In genomic region chr21:25462517-25462971, GRCh38 we compare ENCODE assay signal across 14 cellular contexts.
DNase-seq lines count a peak whose midpoint lies in the region; ATAC-seq, FAIRE-seq and TF ChIP-seq lines count a peak whose summit lies in the region.
"Had no signal": no experiment of that assay in that cellular context is flagged by ENCODE, and none has a peak within 500 bp of the region (broad histone marks: within the 10 kb centered on the region; RNA-seq: fewer than 3 reads in every experiment).

No MANE protein-coding gene starts in this region.

- peak; percentile 39 for ATAC-seq in GM18858 (IDR thresholded peaks at IDR 0.05; ENCODE audit: unreplicated experiment)
- peak; percentile 56 for ATAC-seq in GM19467 (IDR thresholded peaks at IDR 0.05; ENCODE audit: unreplicated experiment)
- peak; percentile 45 for ATAC-seq in HG03045 (IDR thresholded peaks at IDR 0.05; ENCODE audit: unreplicated experiment)
- peak; percentile 65 for ATAC-seq in activated T-helper 17 cell treated with anti-CD3 and anti-CD28 coated beads, Interleukin-2, amount 50 U/mL, for 72 hours (replicated peaks)
- ATAC-seq in pancreas, result no peak
- ATAC-seq in Right ventricle myocardium inferior, result no peak
- ATAC-seq: psoas muscle had no signal

- no peak for FAIRE-seq in pancreas (lab: Jason Lieb, UNC)

- H3K9me3 Mint-ChIP-seq in activated T-helper 17 cell treated with anti-CD3 and anti-CD28 coated beads, Interleukin-2, amount 50 U/mL, for 72 hours, result no peaks in the 10 kb centered on the region

- peaks cover 57% of the 10 kb centered on the region for H3K4me1 Mint-ChIP-seq in activated T-helper 17 cell treated with anti-CD3 and anti-CD28 coated beads, Interleukin-2, amount 50 U/mL, for 72 hours

- H3K27me3 ChIP-seq in pancreas, result no peaks in the 10 kb centered on the region

- peak overlapping the region; percentile 61 for H3K4me3 Mint-ChIP-seq in activated T-helper 17 cell treated with anti-CD3 and anti-CD28 coated beads, Interleukin-2, amount 50 U/mL, for 72 hours

- H3K36me3 Mint-ChIP-seq in activated T-helper 17 cell treated with anti-CD3 and anti-CD28 coated beads, Interleukin-2, amount 50 U/mL, for 72 hours (ENCODE audit: low read depth), result peaks cover 40% of the 10 kb centered on the region

- H3K4me1 ChIP-seq in pancreas, result peaks cover 0 to 5% (median 0%) of the 10 kb centered on the region in 3 donors
- H3K4me1 ChIP-seq: psoas muscle had no signal

- H3K27ac Mint-ChIP-seq in activated T-helper 17 cell treated with anti-CD3 and anti-CD28 coated beads, Interleukin-2, amount 50 U/mL, for 72 hours, result peak overlapping the region; percentile 90

- no peak for TF ChIP-seq CTCF in pancreas (IDR thresholded peaks at IDR 0.05)

- no peaks in the 10 kb centered on the region for H3K36me3 ChIP-seq in pancreas
- H3K36me3 ChIP-seq: WERI-Rb-1 had no signal

- no peak for DNase-seq in pancreas
- no peak for DNase-seq in Right ventricle myocardium inferior (ENCODE audit: missing footprints)
- no peak for DNase-seq in GOT3 (lab: John Stamatoyannopoulos, UW)
- DNase-seq in DMS79 treated with DMSO at 0.1 percent for 48 hours (lab: John Stamatoyannopoulos, UW), result no peak
- DNase-seq: DMS79, erythroblast, islet precursor cell, NCI-H1105 treated with DMSO at 0.1 percent for 48 hours, psoas muscle, WERI-Rb-1 had no signal

- no peaks in the 10 kb centered on the region for H3K27me3 Mint-ChIP-seq in activated T-helper 17 cell treated with anti-CD3 and anti-CD28 coated beads, Interleukin-2, amount 50 U/mL, for 72 hours

- no peak overlapping the region for H3K27ac ChIP-seq in pancreas
- H3K27ac ChIP-seq: psoas muscle, WERI-Rb-1 had no signal

- H3K9me3 ChIP-seq in pancreas, result no peaks in the 10 kb centered on the region
- H3K9me3 ChIP-seq: psoas muscle had no signal

- no peak overlapping the region for H3K4me3 ChIP-seq in pancreas
- H3K4me3 ChIP-seq: psoas muscle had no signal

- intact Hi-C loops in pancreas (cut with DNase I) (no loop called here), Right ventricle myocardium inferior (cut with DNase I) (no loop called here)

- WGBS in pancreas, 2 donors, result 58% methylated on average over 5 of the region's 5 CpGs

Comparison
In these comparisons a context has a peak if more than half of its experiments do, and no peak if none do; other contexts are left out.
1. ATAC-seq: peak in GM18858 (single experiment), GM19467 (single experiment), HG03045 (single experiment) and activated T-helper 17 cell treated with anti-CD3 and anti-CD28 coated beads, Interleukin-2, amount 50 U/mL, for 72 hours (single experiment); none in pancreas (0 of 4) and Right ventricle myocardium inferior (single experiment).